In genomic region chr12:69608114-69608513, GRCh38 we compare ENCODE assay signal across 20 cellular contexts. TPM values are rescaled to one million over a fixed set of nuclear protein-coding genes. Genes with fewer than 3 reads are reported as not detected.
DNase-seq lines count a peak whose midpoint lies in the region; ATAC-seq, FAIRE-seq and TF ChIP-seq lines count a peak whose summit lies in the region.
"Had no signal": no experiment of that assay in that cellular context is flagged by ENCODE, and none has a peak within 500 bp of the region (broad histone marks: within the 10 kb centered on the region; RNA-seq: fewer than 3 reads in every experiment).

No MANE protein-coding gene starts in this region.

- H3K4me3 Mint-ChIP-seq in activated T-cell treated with anti-CD3 and anti-CD28 coated beads, Interleukin-2, amount 50 U/mL, for 72 hours = no peak overlapping the region
- H3K4me3 Mint-ChIP-seq: CD8-positive, alpha-beta memory T cell had no signal

- H3K4me1 ChIP-seq in left ventricle myocardium inferior (peaks cover 23% of the 10 kb centered on the region), endothelial cell of umbilical vein (ENCODE audit: control insufficient read depth, extremely low read depth, insufficient read depth, low read length) (peaks cover 4% of the 10 kb centered on the region), tibial nerve (no peaks in the 10 kb centered on the region)

- TF ChIP-seq EP300 in tibial nerve (IDR thresholded peaks at IDR 0.05) = no peak

- H3K9me3 Mint-ChIP-seq in activated T-cell treated with anti-CD3 and anti-CD28 coated beads, Interleukin-2, amount 50 U/mL, for 72 hours = no peaks in the 10 kb centered on the region

- H3K4me3 ChIP-seq in left ventricle myocardium inferior = peak overlapping the region; percentile 67
- H3K4me3 ChIP-seq in SK-N-MC = no peak overlapping the region
- no peak overlapping the region for H3K4me3 ChIP-seq in endothelial cell of umbilical vein (replicated peaks in 1 of 3; ENCODE audit: insufficient read depth in 1 of 3, low read depth in 1 of 3, low read length in 3 of 3)
- no peak overlapping the region for H3K4me3 ChIP-seq in tibial nerve

- no peaks in the 10 kb centered on the region for H4K20me1 ChIP-seq in endothelial cell of umbilical vein (replicated peaks; ENCODE audit: control insufficient read depth, extremely low read depth, insufficient read depth, low read length)

- H3K9ac ChIP-seq in SK-N-MC (ENCODE audit: insufficient read length) (no peak overlapping the region), endothelial cell of umbilical vein (replicated peaks; ENCODE audit: extremely low read depth, insufficient read depth, low read length) (no peak overlapping the region)

- H3K27me3 ChIP-seq in left ventricle myocardium inferior (ENCODE audit: low read depth) = no peaks in the 10 kb centered on the region
- peaks cover under 1 to 2% of the 10 kb centered on the region in 2 experiments for H3K27me3 ChIP-seq in endothelial cell of umbilical vein (ENCODE audit: control insufficient read depth in 2 of 2, insufficient read depth in 2 of 2, low read length in 2 of 2)
- no peaks in the 10 kb centered on the region for H3K27me3 ChIP-seq in tibial nerve

- CTCF ChIA-PET in endothelial cell of umbilical vein (lab: Charles Lee) = interaction anchor here (3.0 kb wide), 1 partner anchor 10 kb away, joined by 12 read pairs; no protein-coding TSS in a partner anchor

- no peak overlapping the region for H3K4me2 ChIP-seq in endothelial cell of umbilical vein (ENCODE audit: insufficient read depth, low read length)

- no peaks in the 10 kb centered on the region for H3K4me1 Mint-ChIP-seq in activated T-cell treated with anti-CD3 and anti-CD28 coated beads, Interleukin-2, amount 50 U/mL, for 72 hours (ENCODE audit: low read depth)
- H3K4me1 Mint-ChIP-seq: CD8-positive, alpha-beta memory T cell had no signal

- BruUV-seq in endothelial cell of umbilical vein (replicated peaks; lab: Mats Ljungman, UMichigan) = no TSS peak

- no peaks in the 10 kb centered on the region for H3K27me3 Mint-ChIP-seq in activated T-cell treated with anti-CD3 and anti-CD28 coated beads, Interleukin-2, amount 50 U/mL, for 72 hours (ENCODE audit: low read depth)
- H3K27me3 Mint-ChIP-seq: CD8-positive, alpha-beta memory T cell had no signal

- H2AFZ ChIP-seq in endothelial cell of umbilical vein (ENCODE audit: low read depth, low read length) = no peak overlapping the region

- POLR2A ChIA-PET in endothelial cell of umbilical vein (lab: Charles Lee) = no interaction called here

- no peak for ATAC-seq in left cardiac atrium
- ATAC-seq in activated T-cell treated with anti-CD3 and anti-CD28 coated beads, Interleukin-2, amount 50 U/mL, for 72 hours (replicated peaks in 1 of 2) = no peak

- H3K27ac Mint-ChIP-seq in activated T-cell treated with anti-CD3 and anti-CD28 coated beads, Interleukin-2, amount 50 U/mL, for 72 hours = no peak overlapping the region
- H3K27ac Mint-ChIP-seq: CD8-positive, alpha-beta memory T cell had no signal

- H3K79me2 ChIP-seq in endothelial cell of umbilical vein (ENCODE audit: control insufficient read depth, insufficient read depth, low read length) = no peaks in the 10 kb centered on the region

- H3K9me1 ChIP-seq in endothelial cell of umbilical vein (replicated peaks; ENCODE audit: control insufficient read depth, extremely low read depth, insufficient read depth, low read length) = no peaks in the 10 kb centered on the region

- peaks cover 2 to 3% of the 10 kb centered on the region in 2 donors for H3K36me3 Mint-ChIP-seq in activated T-cell treated with anti-CD3 and anti-CD28 coated beads, Interleukin-2, amount 50 U/mL, for 72 hours (ENCODE audit: insufficient read depth in 2 of 2)

- H3K36me3 ChIP-seq in left ventricle myocardium inferior (peaks cover 5% of the 10 kb centered on the region), SK-N-MC (ENCODE audit: insufficient read depth, low read length) (peaks cover 5% of the 10 kb centered on the region), endothelial cell of umbilical vein (ENCODE audit: control insufficient read depth in 2 of 2, extremely low read depth in 1 of 2, insufficient read depth in 2 of 2, low read length in 2 of 2) (no peaks in the 10 kb centered on the region), tibial nerve (peaks cover 0 to 6% (median 0%) of the 10 kb centered on the region in 3 donors)

- no peak for DNase-seq in left ventricle myocardium inferior
- DNase-seq in left cardiac atrium = no peak
- DNase-seq in SK-N-MC (ENCODE audit: low read depth, low spot score) = no peak
- DNase-seq in endothelial cell of umbilical vein (ENCODE audit: low read depth, low spot score) = no peak
- peak; percentile 42 to 75 for DNase-seq in lung microvascular endothelial cell (ENCODE audit: low read depth in 2 of 2)
- no peak for DNase-seq in tibial nerve (ENCODE audit: low spot score in 2 of 2)
- DNase-seq in activated T-cell treated with anti-CD3 and anti-CD28 coated beads, Interleukin-2, amount 50 U/mL, for 72 hours = no peak
- no peak for DNase-seq in hypothalamus (lab: John Stamatoyannopoulos, UW)
- DNase-seq: CD8-positive, alpha-beta memory T cell; DND-41; GDM1; KBM-7; NCI-H1105; NCI-H1694 treated with DMSO at 0.1 percent for 48 hours; NCI-H345; NCI-H526 treated with DMSO at 0.1 percent for 48 hours; SHP77 had no signal

- dilution Hi-C loops in endothelial cell of umbilical vein (cut with MboI; ENCODE audit: extremely low pct_ligation_motif_present, low sequenced_read_pairs) = no loop called here

- WGBS in tibial nerve, 2 donors = 59 to 80% methylated on average over 2 of the region's 2 CpGs

- peak; percentile 59 for FAIRE-seq in endothelial cell of umbilical vein (lab: Jason Lieb, UNC)
- FAIRE-seq: H1, HTR-8/SVneo had no signal

- H3K27ac ChIP-seq in left ventricle myocardium inferior (replicated peaks) (peak overlapping the region; percentile 83), SK-N-MC (peak overlapping the region; percentile 25; the same call in 1 of the 2 replicates), endothelial cell of umbilical vein (ENCODE audit: insufficient read depth, low read depth, low read length) (no peak overlapping the region), tibial nerve (no peak overlapping the region)

- H3K9me3 ChIP-seq in left ventricle myocardium inferior (replicated peaks) (no peaks in the 10 kb centered on the region), SK-N-MC (ENCODE audit: low read depth, low read length) (no peaks in the 10 kb centered on the region), endothelial cell of umbilical vein (replicated peaks; ENCODE audit: control insufficient read depth, insufficient read depth, low read length) (no peaks in the 10 kb centered on the region), tibial nerve (no peaks in the 10 kb centered on the region)

- intact Hi-C loops in left ventricle myocardium inferior (cut with micrococcal nuclease) (no loop called here), left cardiac atrium (cut with DNase I) (no loop called here), endothelial cell of umbilical vein (cut with micrococcal nuclease) (no loop called here)

- no peak for TF ChIP-seq CTCF in left ventricle myocardium inferior (IDR thresholded peaks at IDR 0.05; ENCODE audit: borderline replicate concordance)
- TF ChIP-seq CTCF in endothelial cell of umbilical vein (IDR thresholded peaks at IDR 0.05; ENCODE audit: extremely low read depth in 1 of 2, insufficient read depth in 1 of 2, low read depth in 1 of 2, low read length in 2 of 2) = no peak
- TF ChIP-seq CTCF in tibial nerve (IDR thresholded peaks at IDR 0.05) = no peak

- TF ChIP-seq POLR2A in endothelial cell of umbilical vein (IDR thresholded peaks at IDR 0.05; ENCODE audit: low read depth, low read length) (no peak), tibial nerve (IDR thresholded peaks at IDR 0.05) (no peak)

TF ChIP-seq in endothelial cell of umbilical vein, 7 proteins besides CTCF, POLR2A, EP300 and RAD21:
- TF ChIP-seq EZH2 (IDR thresholded peaks at IDR 0.05; ENCODE audit: borderline replicate concordance, low read depth, low read length, severe bottlenecking) = no peak
- TF ChIP-seq, protein P1, sequence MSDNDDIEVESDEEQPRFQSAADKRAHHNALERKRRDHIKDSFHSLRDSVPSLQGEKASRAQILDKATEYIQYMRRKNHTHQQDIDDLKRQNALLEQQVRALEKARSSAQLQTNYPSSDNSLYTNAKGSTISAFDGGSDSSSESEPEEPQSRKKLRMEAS (IDR thresholded peaks at IDR 0.05; ENCODE audit: insufficient read depth, insufficient read length) = no peak
- TF ChIP-seq MYC (IDR thresholded peaks at IDR 0.05; ENCODE audit: low read depth, low read length) = no peak
- TF ChIP-seq JUN (IDR thresholded peaks at IDR 0.05; ENCODE audit: borderline replicate concordance, insufficient read depth, insufficient read length, low read depth) = no peak

RNA-seq across cellular contexts. Expression of gene LRRC10, which starts 2.6 kb away (rescaled TPM):
- 43.8 TPM for total RNA-seq in left ventricle myocardium inferior
- 10 to 100 TPM; 12.0 to 19.6 TPM for total RNA-seq in left cardiac atrium
- total RNA-seq in endothelial cell of umbilical vein = not detected in 2 replicates
- not detected in 2 replicates for polyA plus RNA-seq in endothelial cell of umbilical vein
- not detected in 2 replicates for polyA plus RNA-seq in endothelial cell of umbilical vein (2011; cell fraction: cytosol; rRNA removed)
- polyA plus RNA-seq in endothelial cell of umbilical vein (2011; cell fraction: nucleus; rRNA removed) = not detected in 2 replicates
- polyA plus RNA-seq in endothelial cell of umbilical vein (2012) = not detected in 2 replicates
- polyA minus RNA-seq in endothelial cell of umbilical vein = not detected in 2 replicates
- not detected for polyA minus RNA-seq in endothelial cell of umbilical vein (2011; cell fraction: cytosol; rRNA and poly(A)+ RNA removed)
- polyA minus RNA-seq in endothelial cell of umbilical vein (2011; cell fraction: nucleus; rRNA and poly(A)+ RNA removed) = not detected in 2 replicates
- total RNA-seq in lung microvascular endothelial cell = not detected in 2 replicates
- total RNA-seq in tibial nerve = not detected
- not detected for total RNA-seq in activated T-cell treated with anti-CD3 and anti-CD28 coated beads, Interleukin-2, amount 50 U/mL, for 72 hours
- total RNA-seq: CD8-positive, alpha-beta memory T cell; H1 had no signal
- polyA plus RNA-seq: BJ; CD8-positive, alpha-beta memory T cell; H1 had no signal

RNA-seq across cellular contexts. Expression of gene CCT2, which starts 22.9 kb away (rescaled TPM):
- total RNA-seq in left ventricle myocardium inferior (91.7 TPM), left cardiac atrium (100 to 1,000 TPM in 1 of 2 donors, 10 to 100 TPM in 1; 96.8 to 115 TPM), endothelial cell of umbilical vein (245 and 256 TPM in 2 replicates), lung microvascular endothelial cell (188 and 195 TPM in 2 replicates), tibial nerve (100 to 1,000 TPM in 1 of 4 donors, 10 to 100 TPM in 3; 57.7 to 108 (median 72.7) TPM)
- 130 and 138 TPM in 2 replicates for polyA plus RNA-seq in endothelial cell of umbilical vein
- 195 and 197 TPM in 2 replicates for polyA plus RNA-seq in endothelial cell of umbilical vein (2011; cell fraction: cytosol; rRNA removed)
- 246 and 291 TPM in 2 replicates for polyA plus RNA-seq in endothelial cell of umbilical vein (2011; cell fraction: nucleus; rRNA removed)
- polyA plus RNA-seq in endothelial cell of umbilical vein (2012) = 244 and 354 TPM in 2 replicates
- polyA minus RNA-seq in endothelial cell of umbilical vein = 189 and 219 TPM in 2 replicates
- polyA minus RNA-seq in endothelial cell of umbilical vein (2011; cell fraction: cytosol; rRNA and poly(A)+ RNA removed) = 164 TPM
- polyA minus RNA-seq in endothelial cell of umbilical vein (2011; cell fraction: nucleus; rRNA and poly(A)+ RNA removed) = 135 and 181 TPM in 2 replicates
- 100 to 1,000 TPM; 162 to 191 TPM for total RNA-seq in activated T-cell treated with anti-CD3 and anti-CD28 coated beads, Interleukin-2, amount 50 U/mL, for 72 hours

Comparison
In these comparisons a context has a peak if more than half of its experiments do, and no peak if none do; other contexts are left out.
1. DNase-seq: peak in lung microvascular endothelial cell (2 of 2); none in left ventricle myocardium inferior (single experiment), left cardiac atrium (single experiment), SK-N-MC (single experiment), endothelial cell of umbilical vein (single experiment), tibial nerve (0 of 2), activated T-cell treated with anti-CD3 and anti-CD28 coated beads, Interleukin-2, amount 50 U/mL, for 72 hours (0 of 2) and hypothalamus (0 of 51).
2. H3K27ac ChIP-seq: peak in left ventricle myocardium inferior (single experiment) and SK-N-MC (single experiment); none in endothelial cell of umbilical vein (single experiment) and tibial nerve (0 of 4).
3. RNA of gene LRRC10, which starts 2.6 kb away (total RNA-seq): 43.8 TPM in left ventricle myocardium inferior (single experiment) and 12.0 to 19.6 TPM in left cardiac atrium; not detected in endothelial cell of umbilical vein, not detected in lung microvascular endothelial cell, not detected in tibial nerve and not detected in activated T-cell treated with anti-CD3 and anti-CD28 coated beads, Interleukin-2, amount 50 U/mL, for 72 hours; every median in the first group is over 10 times any median in the second.